Comparison of ENCODE assay signal across 15 cellular contexts in genomic region chr18:39555511-39555910, GRCh38.
DNase-seq lines count a peak whose midpoint lies in the region; ATAC-seq and TF ChIP-seq lines count a peak whose summit lies in the region.
"Had no signal": no experiment of that assay in that cellular context is flagged by ENCODE, and none has a peak within 500 bp of the region (broad histone marks: within the 10 kb centered on the region; RNA-seq: fewer than 3 reads in every experiment).

No MANE protein-coding gene starts in this region.

- POLR2A ChIA-PET in MCF 10A (lab: Yijun Ruan, JAX) = no interaction called here

- H3K9me3 Mint-ChIP-seq in MCF 10A (ENCODE audit: unreplicated experiment) = no peaks in the 10 kb centered on the region
- H3K9me3 Mint-ChIP-seq: GM23338 had no signal

- no peaks in the 10 kb centered on the region for H3K36me3 Mint-ChIP-seq in MCF 10A (ENCODE audit: insufficient read depth, unreplicated experiment)
- H3K36me3 Mint-ChIP-seq: CD8-positive, alpha-beta memory T cell had no signal

- no peaks in the 10 kb centered on the region for H3K27me3 Mint-ChIP-seq in MCF 10A (ENCODE audit: insufficient read depth, unreplicated experiment)
- H3K27me3 Mint-ChIP-seq: CD8-positive, alpha-beta memory T cell had no signal

- H3K4me3 ChIP-seq in AG10803 (ENCODE audit: low read length) = no peak overlapping the region
- no peak overlapping the region for H3K4me3 ChIP-seq in fibroblast of pulmonary artery (replicated peaks; ENCODE audit: low read depth, low read length)
- no peak overlapping the region for H3K4me3 ChIP-seq in skeletal muscle cell (ENCODE audit: low read depth, low read length)
- H3K4me3 ChIP-seq: BLaER1, GM12878, GM23338 had no signal

- H3K4me3 Mint-ChIP-seq in MCF 10A (ENCODE audit: unreplicated experiment) = no peak overlapping the region
- H3K4me3 Mint-ChIP-seq: CD8-positive, alpha-beta memory T cell; GM23338 had no signal

- no peaks in the 10 kb centered on the region for H3K4me1 Mint-ChIP-seq in MCF 10A (ENCODE audit: insufficient read depth, unreplicated experiment)
- H3K4me1 Mint-ChIP-seq: CD8-positive, alpha-beta memory T cell; GM23338 had no signal

- DNase-seq in AG10803 (ENCODE audit: low read depth) (peak; percentile 37), amniotic epithelial cell (ENCODE audit: low read depth) (peak; percentile 76), fibroblast of pulmonary artery (ENCODE audit: low read depth) (peak; percentile 6), skeletal muscle cell (ENCODE audit: low read depth) (peak; percentile 52), HUDEP-2 (lab: John Stamatoyannopoulos, UW; ENCODE audit: unreplicated experiment in 76 of 76) (no peak), MCF 10A (ENCODE audit: unreplicated experiment) (no peak)
- DNase-seq: AML-193; Caco-2; CD8-positive, alpha-beta memory T cell; DND-41; H7 had no signal

- TF ChIP-seq CTCF in AG10803 (conservative IDR thresholded peaks at IDR 0.05; ENCODE audit: low read length) (no peak), fibroblast of pulmonary artery (IDR thresholded peaks at IDR 0.05; ENCODE audit: low read length, missing control alignments) (no peak), MCF 10A (IDR thresholded peaks at IDR 0.05; ENCODE audit: unreplicated experiment) (no peak)

- intact Hi-C loops in MCF 10A (cut with micrococcal nuclease) = no loop called here

- ATAC-seq in GM19467 (IDR thresholded peaks at IDR 0.05; ENCODE audit: unreplicated experiment) = no peak
- ATAC-seq: GM12878, GM23338 had no signal

- BruUV-seq in MCF 10A (replicated peaks; lab: Mats Ljungman, UMichigan) = no TSS peak

- no peak overlapping the region for H3K27ac Mint-ChIP-seq in MCF 10A (ENCODE audit: low read depth, unreplicated experiment)
- H3K27ac Mint-ChIP-seq: CD8-positive, alpha-beta memory T cell; GM23338 had no signal

- CTCF ChIA-PET in MCF 10A (lab: Yijun Ruan, JAX) = no interaction called here

Comparison
In these comparisons a context has a peak if more than half of its experiments do, and no peak if none do; other contexts are left out.
1. DNase-seq: peak in AG10803 (single experiment), amniotic epithelial cell (single experiment), fibroblast of pulmonary artery (single experiment) and skeletal muscle cell (single experiment); none in HUDEP-2 (0 of 76) and MCF 10A (single experiment).